In genomic region chr14:77545171-77545570, GRCh38 we compare ENCODE assay signal across 3 cellular contexts. TPM values are rescaled to one million over a fixed set of nuclear protein-coding genes. Genes with fewer than 3 reads are reported as not detected.
"Had no signal": no experiment of that assay in that cellular context is flagged by ENCODE, and none has a peak within 500 bp of the region (broad histone marks: within the 10 kb centered on the region; RNA-seq: fewer than 3 reads in every experiment).

No MANE protein-coding gene starts in this region.

RNA-seq across cellular contexts. Expression of gene ISM2, which starts 46.6 kb away (rescaled TPM):
- total RNA-seq: H4, HT1080 had no signal
- polyA plus RNA-seq: IgD-negative memory B cell had no signal
